ENCODE assay signal across 19 cellular contexts in genomic region chr7:37420931-37421330, GRCh38. TPM values are rescaled to one million over a fixed set of nuclear protein-coding genes. Genes with fewer than 3 reads are reported as not detected.
DNase-seq lines count a peak whose midpoint lies in the region; ATAC-seq and TF ChIP-seq lines count a peak whose summit lies in the region.
"Had no signal": no experiment of that assay in that cellular context is flagged by ENCODE, and none has a peak within 500 bp of the region (broad histone marks: within the 10 kb centered on the region; RNA-seq: fewer than 3 reads in every experiment).

No MANE protein-coding gene starts in this region.

- H3K4me3 ChIP-seq in adipocyte (ENCODE audit: low read length) (peak overlapping the region; percentile 26), PC-3 (ENCODE audit: low read length) (no peak overlapping the region)
- H3K4me3 ChIP-seq: GM12878 had no signal

- no peaks in the 10 kb centered on the region for H3K9me2 ChIP-seq in PC-3 (replicated peaks; ENCODE audit: low read length)

- H3K4me1 Mint-ChIP-seq in memory B cell = peaks cover 52% of the 10 kb centered on the region

- H3K4me2 ChIP-seq in PC-3 (ENCODE audit: low read length) = no peak overlapping the region

- H3K27ac Mint-ChIP-seq in memory B cell = peak overlapping the region; percentile 14
- H3K27ac Mint-ChIP-seq: activated CD4-positive, alpha-beta memory T cell treated with anti-CD3 and anti-CD28 coated beads for 36 hours; activated naive CD4-positive, alpha-beta T cell treated with anti-CD3 and anti-CD28 coated beads, Interleukin-2, amount 10 ng/mL, durations not matched to agents 7 days and 5 days; activated T-cell treated with anti-CD3 and anti-CD28 coated beads, Interleukin-2, amount 50 U/mL, for 24 hours; HFFc6 had no signal

- no peaks in the 10 kb centered on the region for H3K9me3 ChIP-seq in adipocyte (ENCODE audit: control insufficient read depth, low read length)
- no peaks in the 10 kb centered on the region for H3K9me3 ChIP-seq in PC-3 (ENCODE audit: low read length)

- H3K9me3 Mint-ChIP-seq in memory B cell = no peaks in the 10 kb centered on the region
- H3K9me3 Mint-ChIP-seq: activated CD4-positive, alpha-beta memory T cell treated with anti-CD3 and anti-CD28 coated beads for 36 hours; activated naive CD4-positive, alpha-beta T cell treated with anti-CD3 and anti-CD28 coated beads, Interleukin-2, amount 10 ng/mL, durations not matched to agents 7 days and 5 days; activated T-cell treated with anti-CD3 and anti-CD28 coated beads, Interleukin-2, amount 50 U/mL, for 24 hours had no signal

- ATAC-seq in memory B cell (ENCODE audit: low read depth) (no peak), GM18519 (IDR thresholded peaks at IDR 0.05; ENCODE audit: low FRiP score, unreplicated experiment) (no peak), HG02970 (IDR thresholded peaks at IDR 0.05; ENCODE audit: low FRiP score, unreplicated experiment) (no peak), PC-3 (no peak)
- ATAC-seq: GM12878 had no signal

- no peak overlapping the region for H3K27ac ChIP-seq in PC-3 (ENCODE audit: low read length)

- H3K9ac ChIP-seq in adipocyte (ENCODE audit: low read length) (no peak overlapping the region), PC-3 (ENCODE audit: low read length) (no peak overlapping the region)

- H2AFZ ChIP-seq in PC-3 (ENCODE audit: low read length) = no peak overlapping the region

- H3F3A ChIP-seq in PC-3 (ENCODE audit: low read length, unreplicated experiment) = no peaks in the 10 kb centered on the region

- no peaks in the 10 kb centered on the region for H3K79me2 ChIP-seq in PC-3 (ENCODE audit: low read length)

- H3K4me3 Mint-ChIP-seq in memory B cell = no peak overlapping the region
- H3K4me3 Mint-ChIP-seq: activated CD4-positive, alpha-beta memory T cell treated with anti-CD3 and anti-CD28 coated beads for 36 hours; activated naive CD4-positive, alpha-beta T cell treated with anti-CD3 and anti-CD28 coated beads, Interleukin-2, amount 10 ng/mL, durations not matched to agents 7 days and 5 days; activated T-cell treated with anti-CD3 and anti-CD28 coated beads, Interleukin-2, amount 50 U/mL, for 24 hours; HFFc6 had no signal

- POLR2A ChIA-PET in PC-3 (lab: Charles Lee; ENCODE audit: unreplicated experiment) = no interaction called here

- H3K27me3 Mint-ChIP-seq in memory B cell = no peaks in the 10 kb centered on the region
- H3K27me3 Mint-ChIP-seq: activated CD4-positive, alpha-beta memory T cell treated with anti-CD3 and anti-CD28 coated beads for 36 hours; activated naive CD4-positive, alpha-beta T cell treated with anti-CD3 and anti-CD28 coated beads, Interleukin-2, amount 10 ng/mL, durations not matched to agents 7 days and 5 days; activated T-cell treated with anti-CD3 and anti-CD28 coated beads, Interleukin-2, amount 50 U/mL, for 24 hours had no signal

- intact Hi-C loops in PC-3 (cut with micrococcal nuclease) = no loop called here

- H3K36me3 ChIP-seq in adipocyte (ENCODE audit: control insufficient read depth, insufficient read depth, low read length, severe bottlenecking) (no peaks in the 10 kb centered on the region), PC-3 (ENCODE audit: low read depth, low read length) (no peaks in the 10 kb centered on the region)

- peaks cover 22% of the 10 kb centered on the region for H3K4me1 ChIP-seq in adipocyte (ENCODE audit: control insufficient read depth, insufficient read depth, low read length)
- H3K4me1 ChIP-seq in PC-3 (ENCODE audit: insufficient read depth, low read length) = no peaks in the 10 kb centered on the region

- peak; percentile 82 to 87 for DNase-seq in Kasumi-1 (lab: John Stamatoyannopoulos, UW)
- no peak for DNase-seq in adipocyte (ENCODE audit: low read depth)
- no peak for DNase-seq in memory B cell (ENCODE audit: low spot score in 2 of 2)
- peak; percentile 72 for DNase-seq in superior temporal gyrus (ENCODE audit: extremely low spot score)
- no peak for DNase-seq in PC-3
- no peak for DNase-seq in NCI-H2081 treated with DMSO at 0.1 percent for 48 hours (lab: John Stamatoyannopoulos, UW)
- DNase-seq: activated CD4-positive, alpha-beta memory T cell treated with anti-CD3 and anti-CD28 coated beads for 36 hours; activated naive CD4-positive, alpha-beta T cell treated with anti-CD3 and anti-CD28 coated beads, Interleukin-2, amount 10 ng/mL, durations not matched to agents 7 days and 5 days; activated T-cell treated with anti-CD3 and anti-CD28 coated beads, Interleukin-2, amount 50 U/mL, for 24 hours; Calu3; HFFc6; NK-92 treated with Interleukin-12 subunit alpha and Interleukin-12 subunit beta, amount 100 ng/mL, for 24 hours; occipital lobe; SHP77; stimulated activated CD4-positive, alpha-beta T cell treated with anti-CD3 and anti-CD28 coated beads, Interleukin-1b, Interleukin-23, amount 100 ng/mL, for 48 hours; T-helper 1 cell had no signal

- no peak for TF ChIP-seq CTCF in PC-3 (conservative IDR thresholded peaks at IDR 0.05; ENCODE audit: low read depth, low read length)

- BruUV-seq in PC-3 (replicated peaks; lab: Mats Ljungman, UMichigan) = no TSS peak

- peaks cover 2% of the 10 kb centered on the region for H3K36me3 Mint-ChIP-seq in memory B cell

- no peaks in the 10 kb centered on the region for H4K20me1 ChIP-seq in PC-3 (ENCODE audit: low read length)

- CTCF ChIA-PET in PC-3 (lab: Charles Lee) = no interaction called here

- peaks cover 19% of the 10 kb centered on the region for H3K27me3 ChIP-seq in adipocyte (replicated peaks; ENCODE audit: control insufficient read depth, insufficient read depth, low read length)
- H3K27me3 ChIP-seq in PC-3 (ENCODE audit: low read length) = 0 out of 2 replicates have a peak, but pooled peaks cover 3% of the 10 kb centered on the region

RNA-seq across cellular contexts. Expression of gene ELMO1, which starts 27.7 kb away (rescaled TPM):
- total RNA-seq in PC-3 (2014; rRNA removed) = not detected in 2 replicates
- total RNA-seq: Calu3, HFFc6 had no signal

Comparison
In these comparisons a context has a peak if more than half of its experiments do, and no peak if none do; other contexts are left out.
1. DNase-seq: peak in Kasumi-1 (2 of 2) and superior temporal gyrus (single experiment); none in adipocyte (single experiment), memory B cell (0 of 2), PC-3 (single experiment) and NCI-H2081 treated with DMSO at 0.1 percent for 48 hours (single experiment).